18 cellular contexts compared by ENCODE assay signal in the genomic region with DNA sequence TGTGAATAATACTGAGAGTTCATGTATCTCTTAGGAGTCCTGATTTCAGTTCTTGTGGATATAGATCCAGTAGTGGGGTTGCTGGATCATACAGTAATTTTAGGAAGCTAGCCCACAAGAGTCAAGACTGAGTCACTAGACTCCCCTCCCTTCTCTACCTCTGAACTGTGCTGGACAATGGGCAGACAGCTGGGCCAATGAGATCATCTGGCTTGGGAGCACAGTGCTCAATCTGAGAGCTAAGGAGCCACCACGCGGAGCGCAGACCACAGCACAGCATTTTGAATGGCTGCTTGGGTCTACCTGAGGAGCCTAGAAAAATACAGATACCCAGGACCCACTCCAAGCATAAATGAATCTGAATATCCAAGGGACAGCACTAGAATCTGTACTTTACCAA. TPM values are rescaled to one million over a fixed set of nuclear protein-coding genes. Genes with fewer than 3 reads are reported as not detected.
A peak's percentile ranks its signal among the peaks of the same experiment; 100 is the strongest.
DNase-seq lines count a peak whose midpoint lies in the region; ATAC-seq and TF ChIP-seq lines count a peak whose summit lies in the region.
"Had no signal": no experiment of that assay in that cellular context is flagged by ENCODE, and none has a peak within 500 bp of the region (broad histone marks: within the 10 kb centered on the region; RNA-seq: fewer than 3 reads in every experiment).

No MANE protein-coding gene starts in this region.

- H3K4me2 ChIP-seq in SK-N-SH (no peak overlapping the region), PC-3 (ENCODE audit: low read length) (no peak overlapping the region), mesenchymal stem cell (ENCODE audit: low read length, poor library complexity, severe bottlenecking) (no peak overlapping the region)

- H3K27me3 Mint-ChIP-seq in activated T-helper 17 cell treated with anti-CD3 and anti-CD28 coated beads, Interleukin-2, amount 50 U/mL, for 72 hours = peaks cover 4% of the 10 kb centered on the region

- no TSS peak for BruUV-seq in PC-3 (replicated peaks; lab: Mats Ljungman, UMichigan)

- CTCF ChIA-PET in SK-N-SH (lab: Yijun Ruan, JAX) = interaction anchor here (0.5 to 1.1 kb wide), 3 partner anchors 20 to 268 kb away, joined by 3 to 4 read pairs (median 3); no protein-coding TSS in a partner anchor
- CTCF ChIA-PET in PC-3 (lab: Charles Lee) = no interaction called here

- H3K79me2 ChIP-seq in SK-N-SH (ENCODE audit: insufficient read depth) (no peaks in the 10 kb centered on the region), PC-3 (ENCODE audit: low read length) (no peaks in the 10 kb centered on the region)

- H3K9me2 ChIP-seq in SK-N-SH (no peaks in the 10 kb centered on the region), PC-3 (replicated peaks; ENCODE audit: low read length) (no peaks in the 10 kb centered on the region; the same call in 1 of the 2 replicates)

- TF ChIP-seq EP300 in SK-N-SH (IDR thresholded peaks at IDR 0.05; ENCODE audit: borderline replicate concordance in 1 of 2, low read depth in 1 of 2, low read length in 1 of 2) = no peak

- POLR2A ChIA-PET in SK-N-SH (lab: Yijun Ruan, JAX) = no interaction called here
- POLR2A ChIA-PET in PC-3 (lab: Charles Lee; ENCODE audit: unreplicated experiment) = no interaction called here

- H3K9ac ChIP-seq in SK-N-SH (no peak overlapping the region), PC-3 (ENCODE audit: low read length) (no peak overlapping the region), mesenchymal stem cell (ENCODE audit: low read length) (no peak overlapping the region)

- no peaks in the 10 kb centered on the region for H3K27me3 ChIP-seq in SK-N-SH (ENCODE audit: insufficient read depth)
- no peaks in the 10 kb centered on the region for H3K27me3 ChIP-seq in PC-3 (ENCODE audit: low read length)
- H3K27me3 ChIP-seq in mesenchymal stem cell (ENCODE audit: control insufficient read depth in 1 of 2, insufficient read depth in 1 of 2, low read length in 2 of 2) = peaks cover 0 to 6% of the 10 kb centered on the region in 2 experiments

- peak overlapping the region; percentile 36 for H2AK5ac ChIP-seq in mesenchymal stem cell (ENCODE audit: low read length, severe bottlenecking)

- H2BK120ac ChIP-seq in mesenchymal stem cell (ENCODE audit: low read depth, low read length) = no peak overlapping the region

- H3K36me3 Mint-ChIP-seq in activated T-helper 17 cell treated with anti-CD3 and anti-CD28 coated beads, Interleukin-2, amount 50 U/mL, for 72 hours (ENCODE audit: low read depth) = no peaks in the 10 kb centered on the region

- DNase-seq in SK-N-SH = no peak
- DNase-seq in PC-3 = no peak
- DNase-seq in mesenchymal stem cell = no peak
- DNase-seq in stromal cell of bone marrow (ENCODE audit: low read depth) = peak; percentile 54
- DNase-seq in nucleus accumbens (lab: John Stamatoyannopoulos, UW) = no peak
- DNase-seq in A172 (ENCODE audit: low spot score) = no peak
- DNase-seq: C1 segment of cervical spinal cord, KBM-7, NCI-H1092 treated with DMSO at 0.1 percent for 48 hours, NCI-H1694, NCI-H2107, NCI-H69, SHP77 had no signal

- H2BK15ac ChIP-seq in mesenchymal stem cell (ENCODE audit: low read depth, poor library complexity, severe bottlenecking) = no peak overlapping the region

- no peak overlapping the region for H3K23ac ChIP-seq in mesenchymal stem cell (ENCODE audit: low read length in 2 of 2)

- H3K4me3 ChIP-seq in SK-N-SH (ENCODE audit: low read depth in 2 of 2, low read length in 1 of 2) (no peak overlapping the region), PC-3 (ENCODE audit: low read length) (no peak overlapping the region), mesenchymal stem cell (ENCODE audit: insufficient read depth in 1 of 2, low read depth in 1 of 2, low read length in 2 of 2) (no peak overlapping the region)

- H3K9me3 ChIP-seq in SK-N-SH = no peaks in the 10 kb centered on the region
- no peaks in the 10 kb centered on the region for H3K9me3 ChIP-seq in PC-3 (ENCODE audit: low read length)
- no peaks in the 10 kb centered on the region for H3K9me3 ChIP-seq in mesenchymal stem cell (ENCODE audit: control insufficient read depth, low read length)

- H2AFZ ChIP-seq in SK-N-SH (ENCODE audit: low read depth) (no peak overlapping the region), PC-3 (ENCODE audit: low read length) (no peak overlapping the region), mesenchymal stem cell (ENCODE audit: low read depth, low read length) (no peak overlapping the region)

- ATAC-seq in SK-N-SH treated with all-trans-retinoic acid at 6 μM for 48 hours = 0 out of 3 replicates have a peak, but pooled peaks have one; percentile 22
- 0 out of 2 replicates have a peak, but pooled peaks have one; percentile 15 for ATAC-seq in PC-3
- no peak for ATAC-seq in activated T-helper 17 cell treated with anti-CD3 and anti-CD28 coated beads, Interleukin-2, amount 50 U/mL, for 72 hours (replicated peaks)
- ATAC-seq: Panc1 had no signal

- 90% methylated on average over 3 of the region's 3 CpGs for WGBS in SK-N-SH (ENCODE audit: low lambda C conversion rate)
- 61% methylated on average over 3 of the region's 3 CpGs for WGBS in mesenchymal stem cell

- TF ChIP-seq CTCF in SK-N-SH (IDR thresholded peaks at IDR 0.05) (no peak), PC-3 (conservative IDR thresholded peaks at IDR 0.05; ENCODE audit: low read depth, low read length) (no peak)

- no peaks in the 10 kb centered on the region for H3K79me1 ChIP-seq in mesenchymal stem cell (replicated peaks; ENCODE audit: low read length, poor library complexity, severe bottlenecking)

- no peak overlapping the region for H4K8ac ChIP-seq in mesenchymal stem cell (ENCODE audit: low read length)

- H3F3A ChIP-seq in SK-N-SH (replicated peaks; ENCODE audit: insufficient read depth) (peaks cover 8% of the 10 kb centered on the region), PC-3 (ENCODE audit: low read length, unreplicated experiment) (no peaks in the 10 kb centered on the region)

- no peak overlapping the region for H2BK5ac ChIP-seq in mesenchymal stem cell (ENCODE audit: low read depth, low read length, poor library complexity, severe bottlenecking)

- no peak overlapping the region for H3K4me3 Mint-ChIP-seq in activated T-helper 17 cell treated with anti-CD3 and anti-CD28 coated beads, Interleukin-2, amount 50 U/mL, for 72 hours

- no peak overlapping the region for H2BK12ac ChIP-seq in mesenchymal stem cell (ENCODE audit: low read length in 2 of 2)

- H3K4me1 Mint-ChIP-seq in activated T-helper 17 cell treated with anti-CD3 and anti-CD28 coated beads, Interleukin-2, amount 50 U/mL, for 72 hours = no peaks in the 10 kb centered on the region

- H3K4me1 ChIP-seq in SK-N-SH (ENCODE audit: control insufficient read depth in 1 of 2, insufficient read depth in 2 of 2, low read depth in 1 of 2, low read length in 1 of 2) (0 out of 4 replicates have a peak, but pooled peaks cover 0 to 4% of the 10 kb centered on the region in 2 experiments), PC-3 (ENCODE audit: insufficient read depth, low read length) (peaks cover 4% of the 10 kb centered on the region; the same call in 1 of the 2 replicates), mesenchymal stem cell (ENCODE audit: control insufficient read depth, insufficient read depth, low read depth, low read length) (peaks cover 5% of the 10 kb centered on the region)

- H3K14ac ChIP-seq in mesenchymal stem cell (ENCODE audit: low read length in 2 of 2) = no peak overlapping the region

- no peaks in the 10 kb centered on the region for H3K9me3 Mint-ChIP-seq in activated T-helper 17 cell treated with anti-CD3 and anti-CD28 coated beads, Interleukin-2, amount 50 U/mL, for 72 hours

- H4K20me1 ChIP-seq in SK-N-SH (ENCODE audit: insufficient read depth) (no peaks in the 10 kb centered on the region), PC-3 (ENCODE audit: low read length) (no peaks in the 10 kb centered on the region)

- no peak overlapping the region for H4K91ac ChIP-seq in mesenchymal stem cell (ENCODE audit: low read length)

- H3K18ac ChIP-seq in mesenchymal stem cell (ENCODE audit: low read depth in 1 of 2, low read length in 2 of 2) = no peak overlapping the region

- H3K4ac ChIP-seq in mesenchymal stem cell (ENCODE audit: low read depth in 1 of 2, low read length in 2 of 2) = no peak overlapping the region

- H3K36me3 ChIP-seq in SK-N-SH (replicated peaks in 1 of 2; ENCODE audit: control insufficient read depth in 1 of 2, insufficient read depth in 2 of 2, low read length in 1 of 2) (no peaks in the 10 kb centered on the region), PC-3 (ENCODE audit: low read depth, low read length) (no peaks in the 10 kb centered on the region), mesenchymal stem cell (ENCODE audit: control insufficient read depth in 1 of 2, insufficient read depth in 2 of 2, low read depth in 1 of 2, low read length in 2 of 2) (no peaks in the 10 kb centered on the region)

- TF ChIP-seq RAD21 in SK-N-SH (IDR thresholded peaks at IDR 0.05; ENCODE audit: low read length) = no peak

- H3K27ac ChIP-seq in SK-N-SH (ENCODE audit: low read depth in 2 of 2, low read length in 1 of 2) = no peak overlapping the region
- H3K27ac ChIP-seq in PC-3 (ENCODE audit: low read length) = no peak overlapping the region
- no peak overlapping the region for H3K27ac ChIP-seq in mesenchymal stem cell (ENCODE audit: low read length, poor library complexity, severe bottlenecking)
- H3K27ac ChIP-seq: 22Rv1, HL-60 had no signal

- intact Hi-C loops in PC-3 (cut with micrococcal nuclease) = loop anchor here (10.0 kb wide), 1 partner anchor 270 kb away; no protein-coding TSS in a partner anchor

- no peak overlapping the region for H3K27ac Mint-ChIP-seq in activated T-helper 17 cell treated with anti-CD3 and anti-CD28 coated beads, Interleukin-2, amount 50 U/mL, for 72 hours

TF ChIP-seq in SK-N-SH treated with all-trans-retinoic acid at 6 μM for 48 hours, 23 proteins besides CTCF, POLR2A, EP300 and RAD21 (continues in another document):
- no peak for TF ChIP-seq CSDC2 (CRISPR knock-in tag; IDR thresholded peaks at IDR 0.05)

TF ChIP-seq in SK-N-SH, 30 proteins besides CTCF, POLR2A, EP300 and RAD21 (continues in another document):
- TF ChIP-seq TCF12 (IDR thresholded peaks at IDR 0.05) = no peak

RNA-seq across cellular contexts. Expression of a gene that starts 32.5 kb away (rescaled TPM):
- polyA plus RNA-seq in SK-N-SH (2012; rRNA removed) = 27.1 and 30.7 TPM in 2 replicates
- 13.5 and 23.5 TPM in 2 replicates for polyA plus RNA-seq in SK-N-SH (2012; cell fraction: cytosol; rRNA removed)
- polyA plus RNA-seq in SK-N-SH (2012; cell fraction: nucleus; rRNA removed) = 57.8 and 62.1 TPM in 2 replicates
- 21.8 and 28.5 TPM in 2 replicates for total RNA-seq in PC-3 (2014; rRNA removed)
- polyA plus RNA-seq in mesenchymal stem cell (2013, experiment 1 of 2) = 239 TPM
- 239 TPM for polyA plus RNA-seq in mesenchymal stem cell (2013, experiment 2 of 2)
- total RNA-seq in activated T-helper 17 cell treated with anti-CD3 and anti-CD28 coated beads, Interleukin-2, amount 50 U/mL, for 72 hours = not detected
- 10.1 and 15.6 TPM in 2 replicates for total RNA-seq in A172 (2014; rRNA removed; shearing (Covaris generic))

Comparison
In these comparisons a context has a peak if more than half of its experiments do, and no peak if none do; other contexts are left out.
1. RNA of a gene that starts 32.5 kb away (total RNA-seq): 21.8 to 28.5 TPM in PC-3 and 10.1 to 15.6 TPM in A172; not detected in activated T-helper 17 cell treated with anti-CD3 and anti-CD28 coated beads, Interleukin-2, amount 50 U/mL, for 72 hours; every median in the first group is over 10 times any median in the second.